Comparison of ENCODE assay signal across 33 cellular contexts in genomic region chr10:81679291-81679690, GRCh38.
"Had no signal": no experiment of that assay in that cellular context is flagged by ENCODE, and none has a peak within 500 bp of the region (broad histone marks: within the 10 kb centered on the region; RNA-seq: fewer than 3 reads in every experiment).

No MANE protein-coding gene starts in this region.

- FAIRE-seq: astrocyte, TTC549 had no signal

- H3K9me3 ChIP-seq: adrenal gland, body of pancreas, breast epithelium had no signal

- H3K4me1 ChIP-seq: adrenal gland, body of pancreas, breast epithelium had no signal

- DNase-seq: activated B cell treated with CpG ODN at 0.5 μM for 24 hours; activated CD4-positive, alpha-beta memory T cell treated with anti-CD3 and anti-CD28 coated beads for 36 hours; activated CD4-positive, alpha-beta T cell treated with anti-CD3 and anti-CD28 coated beads for 4 hours; activated CD4-positive, alpha-beta T cell treated with anti-CD3 and anti-CD28 coated beads, Interleukin-2, amount 10 ng/mL, durations not matched to agents 24 days and 14 days; activated CD4-positive, alpha-beta T cell treated with anti-CD3 and anti-CD28 coated beads, Interleukin-2, amount 50 U/mL, for 1 hour; activated CD4-positive, alpha-beta T cell treated with anti-CD3 and anti-CD28 coated beads, Interleukin-2, amount 50 U/mL, for 4 hours; activated CD4-positive, CD25-positive, alpha-beta regulatory T cell treated with anti-CD3 and anti-CD28 coated beads, Interleukin-2, amount 50 U/mL, for 72 hours; activated CD8-positive, alpha-beta memory T cell treated with anti-CD3 and anti-CD28 coated beads, Interleukin-2, amount 50 U/mL, for 4 hours; activated CD8-positive, alpha-beta T cell treated with anti-CD3 and anti-CD28 coated beads for 36 hours; activated effector memory CD4-positive, alpha-beta T cell treated with anti-CD3 and anti-CD28 coated beads, Interleukin-2, amount 50 U/mL, for 16 hours; activated gamma-delta T cell treated with Interleukin-2 at 50 U/mL for 16 hours; activated naive CD4-positive, alpha-beta T cell; activated naive CD4-positive, alpha-beta T cell treated with anti-CD3 and anti-CD28 coated beads for 36 hours; activated naive CD4-positive, alpha-beta T cell treated with anti-CD3 and anti-CD28 coated beads, Interleukin-2, amount 50 U/mL, for 16 hours; activated naive CD8-positive, alpha-beta T cell treated with anti-CD3 and anti-CD28 coated beads for 36 hours; activated T-cell treated with anti-CD3 and anti-CD28 coated beads for 4 hours; activated T-cell treated with anti-CD3 and anti-CD28 coated beads, Interleukin-2, amount 50 U/mL, for 1 hour; activated T-cell treated with anti-CD3 and anti-CD28 coated beads, Interleukin-2, amount 50 U/mL, for 4 hours; activated T-cell treated with anti-CD3 and anti-CD28 coated beads, Interleukin-2, amount 50 U/mL, for 72 hours; adrenal gland; amniotic stem cell; aorta; body of pancreas; brain microvascular endothelial cell; central memory CD4-positive, alpha-beta T cell; T-helper 2 cell; T-helper 9 cell had no signal

- H3K4me3 ChIP-seq: adrenal gland, body of pancreas, breast epithelium had no signal

- H3K27ac ChIP-seq: adrenal gland, body of pancreas, brain microvascular endothelial cell, breast epithelium, VCaP had no signal

- H3K36me3 ChIP-seq: adrenal gland, brain microvascular endothelial cell, breast epithelium had no signal

- ATAC-seq: activated CD8-positive, alpha-beta T cell treated with anti-CD3 and anti-CD28 coated beads for 36 hours; activated naive CD4-positive, alpha-beta T cell treated with anti-CD3 and anti-CD28 coated beads, Interleukin-2, amount 50 U/mL, for 72 hours; activated T-cell treated with anti-CD3 and anti-CD28 coated beads, Interleukin-2, amount 50 U/mL, for 4 hours; activated T-cell treated with anti-CD3 and anti-CD28 coated beads, Interleukin-2, amount 50 U/mL, for 72 hours; activated T-helper 17 cell treated with anti-CD3 and anti-CD28 coated beads, Interleukin-2, amount 50 U/mL, for 72 hours; body of pancreas had no signal

- H3K27me3 ChIP-seq: adrenal gland, body of pancreas, brain microvascular endothelial cell, breast epithelium had no signal
